In the genomic region with DNA sequence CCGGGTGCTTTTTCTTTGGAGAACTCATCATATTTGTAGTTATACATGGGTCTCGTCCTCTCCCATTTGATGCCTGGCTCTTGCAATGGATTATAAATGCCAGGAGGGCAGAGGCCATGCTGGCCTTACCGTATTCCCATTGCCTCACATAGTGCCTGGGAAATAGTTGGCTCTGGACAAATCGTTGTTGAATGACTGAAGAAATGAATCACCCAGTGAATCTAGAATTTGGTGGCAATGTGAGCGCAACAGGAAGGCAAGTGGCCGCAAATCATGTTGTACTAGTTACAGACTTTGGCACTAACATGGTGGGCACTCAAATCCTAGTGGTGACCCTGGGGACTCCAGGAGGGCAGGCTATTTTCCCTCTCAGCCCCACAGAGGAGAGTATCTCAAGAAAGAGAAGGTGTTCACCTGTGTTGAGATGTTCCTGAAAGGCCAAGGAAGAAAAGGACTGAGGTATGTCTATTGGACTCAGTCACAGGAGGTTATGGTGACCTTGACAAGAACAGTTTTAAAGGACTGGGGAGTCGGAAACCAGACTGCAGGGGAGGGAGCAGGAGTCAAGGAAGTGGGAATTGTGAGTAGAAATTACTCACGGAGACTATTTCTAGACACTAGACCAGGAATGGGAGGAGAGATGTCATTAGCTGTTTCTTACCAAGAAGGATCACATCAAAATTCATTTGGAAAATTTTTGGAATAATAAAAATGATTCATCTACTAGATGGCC, we compare ENCODE assay signal across 22 cellular contexts.
DNase-seq lines count a peak whose midpoint lies in the region; ATAC-seq, FAIRE-seq and TF ChIP-seq lines count a peak whose summit lies in the region.
"Had no signal": no experiment of that assay in that cellular context is flagged by ENCODE, and none has a peak within 500 bp of the region (broad histone marks: within the 10 kb centered on the region; RNA-seq: fewer than 3 reads in every experiment).

No MANE protein-coding gene starts in this region.

- H3K36me3 ChIP-seq in GM23248 (ENCODE audit: low read depth) (no peaks in the 10 kb centered on the region), brain microvascular endothelial cell (replicated peaks) (no peaks in the 10 kb centered on the region), kidney (ENCODE audit: control insufficient read depth in 1 of 2, insufficient read depth in 2 of 2, low read length in 2 of 2) (no peaks in the 10 kb centered on the region), suprapubic skin (no peaks in the 10 kb centered on the region), upper lobe of left lung (no peaks in the 10 kb centered on the region)
- H3K36me3 ChIP-seq: BLaER1 treated with 17β-estradiol and CSF1 and Interleukin-3, amounts not matched to agents 10 nM and 100 nM had no signal

- DNase-seq in GM23248 (peak; percentile 85), brain microvascular endothelial cell (no peak), kidney (no peak), suprapubic skin (ENCODE audit: low spot score in 2 of 2) (no peak), 8988T (no peak), T-helper 9 cell (no peak), upper lobe of left lung (no peak)
- DNase-seq: GDM1; NCI-H1436 treated with DMSO at 0.1 percent for 48 hours; NCI-H2171; NCI-H526 treated with DMSO at 0.1 percent for 48 hours; OCI-M1; stimulated activated CD4-positive, alpha-beta T cell treated with anti-CD3 and anti-CD28 coated beads, Interleukin-12 subunit alpha, Interleukin-12 subunit beta, amount 100 ng/mL, for 4 hours; T1000; testis had no signal

- intact Hi-C loops in kidney (cut with DNase I) = no loop called here

- H3K4me3 ChIP-seq in GM23248 (no peak overlapping the region), brain microvascular endothelial cell (ENCODE audit: low read depth, low read length) (no peak overlapping the region), kidney (ENCODE audit: low read length in 2 of 2) (no peak overlapping the region), suprapubic skin (no peak overlapping the region), upper lobe of left lung (no peak overlapping the region)
- H3K4me3 ChIP-seq: BLaER1 treated with 17β-estradiol and CSF1 and Interleukin-3, amounts not matched to agents 10 nM and 100 nM; SK-N-MC; testis had no signal

- peak; percentile 45 for TF ChIP-seq CTCF in brain microvascular endothelial cell (IDR thresholded peaks at IDR 0.05; ENCODE audit: low read depth, low read length, missing control alignments)
- TF ChIP-seq CTCF in kidney (IDR thresholded peaks at IDR 0.05; ENCODE audit: borderline replicate concordance, extremely low read depth, insufficient read depth) = no peak
- no peak for TF ChIP-seq CTCF in suprapubic skin (IDR thresholded peaks at IDR 0.05)
- no peak for TF ChIP-seq CTCF in upper lobe of left lung (IDR thresholded peaks at IDR 0.05)

- 25 to 26% methylated on average over 8 of the region's 8 CpGs for WGBS in GM23248 (ENCODE audit: low coverage in 1 of 2, low lambda C conversion rate in 2 of 2, missing lambda C conversion rate in 2 of 2), 2 experiments
- 76% methylated on average over 8 of the region's 8 CpGs for WGBS in suprapubic skin
- 78 to 81% methylated on average over 8 of the region's 8 CpGs for WGBS in upper lobe of left lung, 2 donors

- H3K9ac ChIP-seq in GM23248 = 0 out of 2 replicates have a peak overlapping the region, but pooled peaks have one; percentile 36
- no peak overlapping the region for H3K9ac ChIP-seq in kidney (ENCODE audit: low read length in 2 of 2)
- H3K9ac ChIP-seq: BLaER1 treated with 17β-estradiol and CSF1 and Interleukin-3, amounts not matched to agents 10 nM and 100 nM had no signal

- no peaks in the 10 kb centered on the region for H4K20me1 ChIP-seq in GM23248 (ENCODE audit: insufficient read depth)
- H4K20me1 ChIP-seq: BLaER1 treated with 17β-estradiol and CSF1 and Interleukin-3, amounts not matched to agents 10 nM and 100 nM had no signal

- no peak for FAIRE-seq in kidney (lab: Jason Lieb, UNC)
- FAIRE-seq: GM12891, H54, HepG2 had no signal

- H3K4me2 ChIP-seq in GM23248 (ENCODE audit: unreplicated experiment) = peak overlapping the region; percentile 57
- H3K4me2 ChIP-seq: BLaER1 treated with 17β-estradiol and CSF1 and Interleukin-3, amounts not matched to agents 10 nM and 100 nM had no signal

- no peak for TF ChIP-seq POLR2A in suprapubic skin (IDR thresholded peaks at IDR 0.05)
- no peak for TF ChIP-seq POLR2A in upper lobe of left lung (IDR thresholded peaks at IDR 0.05)

- TF ChIP-seq EP300 in suprapubic skin (IDR thresholded peaks at IDR 0.05) (no peak), upper lobe of left lung (IDR thresholded peaks at IDR 0.05) (no peak)

- H3K27ac ChIP-seq in GM23248 = peak overlapping the region; percentile 78
- H3K27ac ChIP-seq in brain microvascular endothelial cell = no peak overlapping the region
- H3K27ac ChIP-seq in kidney (ENCODE audit: low read depth in 2 of 2, low read length in 2 of 2) = peak overlapping the region; percentile 75 to 82
- peak overlapping the region; percentile 6 for H3K27ac ChIP-seq in suprapubic skin
- H3K27ac ChIP-seq in upper lobe of left lung = no peak overlapping the region
- H3K27ac ChIP-seq: BLaER1 treated with 17β-estradiol and CSF1 and Interleukin-3, amounts not matched to agents 10 nM and 100 nM; SK-N-MC had no signal

- H3K79me2 ChIP-seq in GM23248 (ENCODE audit: insufficient read depth) = no peaks in the 10 kb centered on the region

- H3K27me3 ChIP-seq in GM23248 (replicated peaks; ENCODE audit: insufficient read depth) (no peaks in the 10 kb centered on the region), brain microvascular endothelial cell (replicated peaks) (no peaks in the 10 kb centered on the region), suprapubic skin (no peaks in the 10 kb centered on the region), upper lobe of left lung (no peaks in the 10 kb centered on the region)
- H3K27me3 ChIP-seq: testis had no signal

- peaks cover 17% of the 10 kb centered on the region; the same call in 1 of the 2 replicates for H3F3A ChIP-seq in GM23248 (ENCODE audit: insufficient read depth)

- in situ Hi-C loops in GM23248 (cut with MboI) = no loop called here
- in situ Hi-C loops in brain microvascular endothelial cell (cut with HindIII; ENCODE audit: low pct_ligation_motif_present, low sequenced_read_pairs) = no loop called here

- H3K9me3 ChIP-seq in GM23248 (ENCODE audit: low read depth) (no peaks in the 10 kb centered on the region), kidney (ENCODE audit: control insufficient read depth in 1 of 2, low read length in 2 of 2) (no peaks in the 10 kb centered on the region), suprapubic skin (no peaks in the 10 kb centered on the region), upper lobe of left lung (no peaks in the 10 kb centered on the region)
- H3K9me3 ChIP-seq: BLaER1 treated with 17β-estradiol and CSF1 and Interleukin-3, amounts not matched to agents 10 nM and 100 nM; testis had no signal

- ATAC-seq in upper lobe of left lung (ENCODE audit: low FRiP score in 2 of 2) = no peak
- ATAC-seq: activated CD4-positive, CD25-positive, alpha-beta regulatory T cell treated with anti-CD3 and anti-CD28 coated beads, Interleukin-2, amount 50 U/mL, for 24 hours; activated naive CD4-positive, alpha-beta T cell treated with anti-CD3 and anti-CD28 coated beads, Interleukin-2, amount 50 U/mL, for 72 hours; HepG2 had no signal

- H3K9me2 ChIP-seq in GM23248 (ENCODE audit: insufficient read depth) = no peaks in the 10 kb centered on the region

- H2AFZ ChIP-seq in GM23248 = 0 out of 2 replicates have a peak overlapping the region, but pooled peaks have one; percentile 16

- peaks cover 41% of the 10 kb centered on the region for H3K4me1 ChIP-seq in GM23248 (ENCODE audit: insufficient read depth)
- peaks cover 0 to 6% of the 10 kb centered on the region in 2 donors for H3K4me1 ChIP-seq in kidney (ENCODE audit: control insufficient read depth in 1 of 2, insufficient read depth in 1 of 2, low read depth in 1 of 2, low read length in 2 of 2)
- H3K4me1 ChIP-seq in suprapubic skin = peaks cover 6% of the 10 kb centered on the region
- peaks cover 0 to 15% (median 9%) of the 10 kb centered on the region in 4 donors for H3K4me1 ChIP-seq in upper lobe of left lung

Comparison
In these comparisons a context has a peak if more than half of its experiments do, and no peak if none do; other contexts are left out.
1. H3K27ac ChIP-seq: peak in GM23248 (single experiment), kidney (2 of 2) and suprapubic skin (single experiment); none in brain microvascular endothelial cell (single experiment) and upper lobe of left lung (0 of 4).